Comparison of ENCODE assay signal across 8 cellular contexts in the genomic region with DNA sequence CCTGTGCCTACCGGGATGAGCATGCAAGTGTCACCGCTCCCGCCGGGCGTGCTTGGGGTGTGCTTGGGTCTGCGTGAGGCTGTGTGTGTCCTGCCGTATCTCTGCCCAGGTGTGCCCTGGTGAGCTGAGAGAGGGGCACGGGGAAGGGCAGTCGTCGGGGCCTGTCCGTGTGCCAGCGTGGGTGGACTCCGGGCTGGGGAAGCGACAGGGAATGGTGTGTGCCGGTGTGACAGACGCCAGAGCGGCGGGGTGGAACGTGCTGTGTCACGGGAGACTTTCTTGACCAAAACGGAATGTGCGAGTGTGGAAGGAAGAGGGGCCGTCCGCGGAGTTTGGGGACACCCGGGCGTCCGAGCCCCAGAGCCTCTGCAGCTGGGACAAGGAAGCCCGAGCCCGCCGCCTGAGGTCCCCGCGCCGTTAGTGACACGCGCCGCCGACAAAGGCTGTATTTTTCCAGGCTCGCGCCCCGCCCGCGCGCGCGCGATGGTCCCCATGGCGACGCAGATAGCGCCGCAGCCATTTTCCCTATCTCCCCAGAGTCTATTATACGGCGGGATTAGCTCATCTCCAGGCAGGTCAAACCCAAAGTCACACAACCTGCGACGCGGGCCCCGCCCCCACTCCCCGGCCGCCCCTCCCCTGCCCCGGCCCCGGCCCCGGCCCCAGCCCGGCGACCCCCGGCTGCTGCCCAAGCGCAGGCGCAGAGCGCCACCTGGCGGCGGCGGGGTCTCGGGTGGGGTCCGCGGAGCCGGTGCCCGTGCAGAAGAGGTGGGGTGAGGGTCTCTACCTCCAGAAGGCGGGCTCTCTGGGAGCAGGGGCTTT. TPM values are rescaled to one million over a fixed set of nuclear protein-coding genes. Genes with fewer than 3 reads are reported as not detected.
DNase-seq lines count a peak whose midpoint lies in the region; ATAC-seq and TF ChIP-seq lines count a peak whose summit lies in the region.

No MANE protein-coding gene starts in this region.

- intact Hi-C loops in Right ventricle myocardium superior (cut with DNase I) (loop anchor here (5.0 to 10.0 kb wide), 4 partner anchors 70 to 423 kb away; no protein-coding TSS in a partner anchor), posterior cingulate gyrus (cut with DNase I) (loop anchor here (2.0 to 10.0 kb wide), 5 partner anchors 71 to 420 kb away; no protein-coding TSS in a partner anchor)

- no peak overlapping the region for H3K9ac ChIP-seq in Loucy (ENCODE audit: low read depth, low read length, poor library complexity, severe bottlenecking)

- DNase-seq in DMS153 (lab: John Stamatoyannopoulos, UW) (peak; percentile 32), SJSA1 (ENCODE audit: low read depth in 1 of 2, low spot score in 2 of 2) (peak; percentile 39 to 61), Right ventricle myocardium superior (peak; percentile 79), posterior cingulate gyrus (peak; percentile 43 to 96 (median 76)), upper lobe of left lung (peak; percentile 59 to 95)
- peak; percentile 36 to 74 (median 61) for DNase-seq in activated naive CD4-positive, alpha-beta T cell (lab: John Stamatoyannopoulos, UW)

- H3K36me3 ChIP-seq in Loucy (ENCODE audit: insufficient read depth, low read length) (no peaks in the 10 kb centered on the region), SJSA1 (peaks cover 35% of the 10 kb centered on the region), upper lobe of left lung (no peaks in the 10 kb centered on the region)

- H3K4me1 ChIP-seq in Loucy (ENCODE audit: insufficient read depth, low read length, poor library complexity, severe bottlenecking): peaks cover 10% of the 10 kb centered on the region
- peaks cover 6% of the 10 kb centered on the region; the same call in 1 of the 2 replicates for H3K4me1 ChIP-seq in SJSA1 (replicated peaks)
- peaks cover 20 to 48% (median 22%) of the 10 kb centered on the region in 4 donors for H3K4me1 ChIP-seq in upper lobe of left lung

- H4K20me1 ChIP-seq in Loucy (ENCODE audit: insufficient read depth, low read length, poor library complexity, severe bottlenecking): no peaks in the 10 kb centered on the region

- H3K9me3 ChIP-seq in Loucy (ENCODE audit: insufficient read depth, low read depth, low read length) (no peaks in the 10 kb centered on the region), SJSA1 (replicated peaks) (no peaks in the 10 kb centered on the region), upper lobe of left lung (no peaks in the 10 kb centered on the region)

- H3F3A ChIP-seq in Loucy (ENCODE audit: low read depth): no peaks in the 10 kb centered on the region

- peak overlapping the region; percentile 68 for H2AFZ ChIP-seq in Loucy (ENCODE audit: low read length)

- peak overlapping the region; percentile 47 for H3K4me2 ChIP-seq in Loucy (ENCODE audit: low read depth, low read length, poor library complexity, severe bottlenecking)

- H3K4me3 ChIP-seq in Loucy (ENCODE audit: low read length, poor library complexity, severe bottlenecking) (peak overlapping the region; percentile 62), SJSA1 (peak overlapping the region; percentile 37), upper lobe of left lung (peak overlapping the region; percentile 36 to 63 (median 51))

- peak; percentile 67 for TF ChIP-seq CTCF in Loucy (conservative IDR thresholded peaks at IDR 0.05; ENCODE audit: low read length)
- peak; percentile 39 to 90 (median 58) for TF ChIP-seq CTCF in upper lobe of left lung (IDR thresholded peaks at IDR 0.05)

- TF ChIP-seq EP300 in upper lobe of left lung (IDR thresholded peaks at IDR 0.05): no peak

- no peaks in the 10 kb centered on the region for H3K9me2 ChIP-seq in Loucy (replicated peaks; ENCODE audit: low read depth, low read length)

- 6 to 8% methylated on average over 28 to 63 of the region's 77 CpGs for WGBS in upper lobe of left lung, 2 donors

- no peaks in the 10 kb centered on the region for H3K79me2 ChIP-seq in Loucy (ENCODE audit: insufficient read depth, low read length)

- TF ChIP-seq POLR2A in upper lobe of left lung (IDR thresholded peaks at IDR 0.05): no peak

- no peak overlapping the region for H3K27ac ChIP-seq in SJSA1
- H3K27ac ChIP-seq in upper lobe of left lung: peak overlapping the region; percentile 27 to 48 (median 46)

- ATAC-seq in Right ventricle myocardium superior (ENCODE audit: poor library complexity): peak; percentile 84
- ATAC-seq in upper lobe of left lung (ENCODE audit: low FRiP score in 2 of 2): peak; percentile 44 to 63
- no peak for ATAC-seq in HG03565 (IDR thresholded peaks at IDR 0.05; ENCODE audit: unreplicated experiment)

- H3K27me3 ChIP-seq in Loucy (ENCODE audit: insufficient read depth, low read length, poor library complexity, severe bottlenecking) (no peaks in the 10 kb centered on the region), SJSA1 (replicated peaks) (no peaks in the 10 kb centered on the region), upper lobe of left lung (peaks cover 0 to 40% (median 15%) of the 10 kb centered on the region in 4 donors)

RNA-seq across cellular contexts. Expression of a gene that starts 4.5 kb away (rescaled TPM):
- total RNA-seq in SJSA1 (2014; rRNA removed; shearing (Covaris generic)): 14.9 and 15.5 TPM in 2 replicates
- total RNA-seq in Right ventricle myocardium superior (8.3 TPM), upper lobe of left lung (10 to 100 TPM; 17.8 to 97.0 (median 63.0) TPM)

RNA-seq across cellular contexts. Expression of a gene that starts 30.8 kb away (rescaled TPM):
- total RNA-seq in SJSA1 (2014; rRNA removed; shearing (Covaris generic)): not detected in 2 replicates
- total RNA-seq in Right ventricle myocardium superior (not detected), upper lobe of left lung (not detected)
